ENCODE assay signal across 27 cellular contexts in the genomic region with DNA sequence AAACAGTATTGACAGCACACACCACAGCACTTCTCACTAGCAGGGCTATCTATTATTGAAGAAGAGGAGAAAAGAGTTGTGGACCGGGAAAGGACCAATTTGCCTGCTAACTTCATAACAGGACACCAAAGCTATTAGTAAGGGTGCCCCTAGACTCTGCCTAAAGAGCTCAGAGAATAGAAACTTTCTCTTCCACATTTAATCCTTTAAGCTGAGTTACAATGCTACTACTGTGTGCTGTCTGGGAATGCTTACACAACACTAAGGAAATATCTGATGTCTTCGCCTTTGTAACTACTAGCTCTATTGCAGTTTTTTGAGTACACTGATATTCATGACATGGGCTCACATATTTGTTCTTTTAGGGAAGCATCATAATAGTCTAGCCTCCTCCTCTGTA. TPM values are rescaled to one million over a fixed set of nuclear protein-coding genes. Genes with fewer than 3 reads are reported as not detected.
"Had no signal": no experiment of that assay in that cellular context is flagged by ENCODE, and none has a peak within 500 bp of the region (broad histone marks: within the 10 kb centered on the region; RNA-seq: fewer than 3 reads in every experiment).

No MANE protein-coding gene starts in this region.

- H3K27ac ChIP-seq: esophagus muscularis mucosa, foreskin keratinocyte, heart left ventricle, left lung, lower lobe of right lung, thoracic aorta, uterus, VCaP had no signal

- H3K27me3 ChIP-seq: esophagus muscularis mucosa, foreskin keratinocyte, heart left ventricle, left lung, uterus had no signal

- ATAC-seq: activated naive CD4-positive, alpha-beta T cell treated with anti-CD3 and anti-CD28 coated beads, Interleukin-2, amount 50 U/mL, for 72 hours; activated T-cell treated with anti-CD3 and anti-CD28 coated beads, Interleukin-2, amount 50 U/mL, for 72 hours; foreskin keratinocyte; heart left ventricle; left lung; lower lobe of right lung; naive thymus-derived CD8-positive, alpha-beta T cell; right cardiac atrium; stimulated activated effector memory CD8-positive, alpha-beta T cell treated with anti-CD3 and anti-CD28 coated beads, Interleukin-12 subunit alpha, Interleukin-12 subunit beta, amount 100 ng/mL, for 72 hours had no signal

- H3K4me3 ChIP-seq: esophagus muscularis mucosa, heart left ventricle, left lung, lower lobe of right lung, thoracic aorta, uterus had no signal

- DNase-seq: activated CD4-positive, alpha-beta T cell treated with anti-CD3 and anti-CD28 coated beads for 4 hours; activated CD4-positive, alpha-beta T cell treated with anti-CD3 and anti-CD28 coated beads, Interleukin-2, amount 50 U/mL, for 4 hours; activated naive CD4-positive, alpha-beta T cell; activated T-cell treated with anti-CD3 and anti-CD28 coated beads for 4 hours; activated T-cell treated with anti-CD3 and anti-CD28 coated beads, Interleukin-2, amount 50 U/mL, for 72 hours; anterior cingulate cortex; dermis blood vessel endothelial cell; effector CD4-positive, alpha-beta T cell; foreskin keratinocyte; heart left ventricle; hypothalamus; immature natural killer cell; kidney glomerular epithelial cell; left lung; lower lobe of right lung; mesenchymal stem cell; naive thymus-derived CD8-positive, alpha-beta T cell; stimulated activated CD4-positive, alpha-beta T cell treated with anti-CD3 and anti-CD28 coated beads, Interleukin-4, amount 100 ng/mL, for 24 hours; uterus had no signal

- H3K36me3 ChIP-seq: esophagus muscularis mucosa, heart left ventricle, left lung, lower lobe of right lung, thoracic aorta, uterus had no signal

- H3K4me1 ChIP-seq: heart left ventricle, left lung, lower lobe of right lung, uterus had no signal

- H3K9me3 ChIP-seq: esophagus muscularis mucosa, heart left ventricle, left lung, lower lobe of right lung, thoracic aorta, uterus had no signal

RNA-seq across cellular contexts. Expression of a gene that starts 13.5 kb away (rescaled TPM):
- total RNA-seq: activated naive CD4-positive, alpha-beta T cell treated with anti-CD3 and anti-CD28 coated beads, Interleukin-2, amount 50 U/mL, for 72 hours; activated T-cell treated with anti-CD3 and anti-CD28 coated beads, Interleukin-2, amount 50 U/mL, for 72 hours; dermis blood vessel endothelial cell; esophagus muscularis mucosa; foreskin keratinocyte; naive thymus-derived CD8-positive, alpha-beta T cell; neural crest cell; pulmonary artery endothelial cell; thoracic aorta had no signal
- polyA plus RNA-seq: foreskin keratinocyte; heart left ventricle; immature natural killer cell; naive thymus-derived CD8-positive, alpha-beta T cell; right cardiac atrium had no signal
